Comparison of ENCODE assay signal across 8 cellular contexts in the genomic region with DNA sequence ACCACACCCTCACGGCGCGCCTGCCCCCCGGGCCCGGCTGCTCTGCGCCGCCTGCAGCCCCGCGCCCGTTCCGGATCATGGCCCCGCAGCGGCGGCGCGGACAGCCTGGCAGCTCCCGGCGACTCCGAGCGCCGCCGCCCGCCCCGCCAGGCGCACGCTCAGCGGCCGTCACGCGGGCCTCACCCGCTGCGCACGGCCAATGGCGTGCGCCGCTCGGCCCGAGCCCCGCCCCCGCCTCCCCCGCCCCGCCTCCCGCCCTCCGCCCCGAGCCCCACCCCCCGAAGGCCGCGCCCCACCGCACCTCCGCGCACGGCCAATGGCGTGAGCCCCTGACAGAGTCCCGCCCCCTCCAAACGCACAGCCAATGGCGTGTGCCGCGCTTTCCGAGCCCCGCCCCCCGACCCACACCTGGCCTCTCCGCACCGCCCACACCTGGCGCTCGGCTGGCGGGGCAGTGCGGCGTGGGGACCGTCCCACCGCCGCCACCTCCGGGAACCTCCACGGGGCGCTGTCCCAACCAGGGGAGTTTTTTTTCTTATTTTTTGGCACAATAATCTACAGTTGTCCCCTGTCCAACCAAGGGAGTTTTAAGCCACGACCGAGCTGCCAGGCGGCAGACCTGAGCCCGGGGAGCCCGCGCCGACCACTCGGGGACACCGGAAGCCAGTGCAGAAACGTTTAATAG. TPM values are rescaled to one million over a fixed set of nuclear protein-coding genes. Genes with fewer than 3 reads are reported as not detected.
DNase-seq lines count a peak whose midpoint lies in the region; ATAC-seq and TF ChIP-seq lines count a peak whose summit lies in the region.

Gene PCYT2, minus strand, starts transcription at position 123 of the 685 bp plus-strand sequence. Its CDS starts 44 bp downstream, at position 79.

- H3K36me3 ChIP-seq in liver (ENCODE audit: control insufficient read depth in 4 of 4, insufficient read depth in 3 of 4, low read depth in 1 of 4, low read length in 3 of 4), result peaks cover 17 to 50% (median 26%) of the 10 kb centered on the region in 4 donors

- 3% methylated on average over 84 of the region's 84 CpGs for WGBS in liver

- no peaks in the 10 kb centered on the region for H3K9me3 ChIP-seq in liver (ENCODE audit: control insufficient read depth in 4 of 4, low read length in 3 of 4)

- DNase-seq in Ammon's horn (ENCODE audit: low spot score) (peak; percentile 97), NCI-H748 (lab: John Stamatoyannopoulos, UW; ENCODE audit: unreplicated experiment) (peak; percentile 91), dermis blood vessel endothelial cell (peak; percentile 90)
- DNase-seq in activated CD4-positive, alpha-beta T cell treated with anti-CD3 and anti-CD28 coated beads, Interleukin-2, amount 50 U/mL, for 4 hours, result peak; percentile 91 to 93
- peak; percentile 93 for DNase-seq in stimulated activated CD4-positive, alpha-beta T cell treated with anti-CD3 and anti-CD28 coated beads, Interleukin-4, amount 100 ng/mL, for 24 hours

- peak within 1 kb of the TSS; percentile 85 to 86 for H3K27ac ChIP-seq in liver (ENCODE audit: low read depth in 1 of 2, low read length in 2 of 2)

- TF ChIP-seq RAD21 in liver (IDR thresholded peaks at IDR 0.05), result peak in 1 of 2 donors; percentile 41

- H3K4me1 ChIP-seq in liver (ENCODE audit: control insufficient read depth in 4 of 4, insufficient read depth in 4 of 4, low read length in 3 of 4), result peaks cover 8 to 37% (median 16%) of the 10 kb centered on the region in 4 donors

- ATAC-seq in GM19324 (IDR thresholded peaks at IDR 0.05; ENCODE audit: low FRiP score, unreplicated experiment) (peak; percentile 70), HG03520 (IDR thresholded peaks at IDR 0.05; ENCODE audit: unreplicated experiment) (peak; percentile 71)

- H3K4me3 ChIP-seq in liver (ENCODE audit: low read depth in 1 of 3, low read length in 3 of 3), result peak within 1 kb of the TSS; percentile 76 to 90 (median 87)

- no peaks in the 10 kb centered on the region for H3K27me3 ChIP-seq in liver (ENCODE audit: control insufficient read depth in 4 of 4, insufficient read depth in 4 of 4, low read length in 3 of 4)

- TF ChIP-seq CTCF in liver (IDR thresholded peaks at IDR 0.05; ENCODE audit: low read depth, low read length, missing input control), result no peak

- peak within 1 kb of the TSS; percentile 68 to 72 for H3K9ac ChIP-seq in liver (ENCODE audit: low read depth in 1 of 2, low read length in 2 of 2)

TF ChIP-seq in liver, 16 proteins besides CTCF, POLR2A, EP300 and RAD21:
- TF ChIP-seq SP1 (IDR thresholded peaks at IDR 0.05), result peak; percentile 59
- TF ChIP-seq EGR1 (IDR thresholded peaks at IDR 0.05; ENCODE audit: low read depth in 2 of 2), result peak in 1 of 2 donors; percentile 14
- no peak for TF ChIP-seq MAX (IDR thresholded peaks at IDR 0.05)
TF ChIP-seq in liver: peak in this region for 2.

RNA-seq across cellular contexts. Expression of gene PCYT2, which starts in this region (rescaled TPM):
- total RNA-seq in dermis blood vessel endothelial cell (41.0 and 80.1 TPM in 2 replicates), liver (100 to 1,000 TPM in 1 of 2 donors, 10 to 100 TPM in 1; 86.0 to 101 TPM)
- 10 to 100 TPM; 63.9 to 90.9 TPM for polyA plus RNA-seq in liver

Comparison
In these comparisons a context has a peak if more than half of its experiments do, and no peak if none do; other contexts are left out.
1. Peak in every context shown above with its lines: DNase-seq, ATAC-seq, H3K4me3 ChIP-seq and H3K27ac ChIP-seq.